ENCODE assay signal across 1 cellular context in genomic region chr4:139656614-139657486, GRCh38.
TF ChIP-seq lines count a peak whose summit lies in the region.

No MANE protein-coding gene starts in this region.

TF ChIP-seq in GM23338, 12 proteins besides CTCF, POLR2A, EP300 and RAD21 (continued from another document):
- no peak for TF ChIP-seq ZNF462 (CRISPR knock-in tag; IDR thresholded peaks at IDR 0.05)
- TF ChIP-seq POLR2AphosphoS5 (IDR thresholded peaks at IDR 0.05; ENCODE audit: low read depth) = no peak
- no peak for TF ChIP-seq JUNB (IDR thresholded peaks at IDR 0.05; ENCODE audit: unreplicated experiment)
- no peak for TF ChIP-seq ZNF331 (CRISPR knock-in tag; IDR thresholded peaks at IDR 0.05; ENCODE audit: low read depth)
- TF ChIP-seq STAT1 (IDR thresholded peaks at IDR 0.05; ENCODE audit: unreplicated experiment) = no peak
- TF ChIP-seq EZH2phosphoT487 (IDR thresholded peaks at IDR 0.05; ENCODE audit: unreplicated experiment) = no peak
- TF ChIP-seq ZNF114 (CRISPR knock-in tag; IDR thresholded peaks at IDR 0.05) = no peak
- TF ChIP-seq NANOG (IDR thresholded peaks at IDR 0.05; ENCODE audit: borderline replicate concordance) = no peak
- no peak for TF ChIP-seq REST (IDR thresholded peaks at IDR 0.05; ENCODE audit: unreplicated experiment)
- no peak for TF ChIP-seq CREB1 (CRISPR knock-in tag; IDR thresholded peaks at IDR 0.05; ENCODE audit: low read depth)
